Comparison of ENCODE assay signal across 17 cellular contexts in genomic region chr6:149403534-149403933, GRCh38. TPM values are rescaled to one million over a fixed set of nuclear protein-coding genes. Genes with fewer than 3 reads are reported as not detected.
DNase-seq lines count a peak whose midpoint lies in the region; ATAC-seq, FAIRE-seq and TF ChIP-seq lines count a peak whose summit lies in the region.
"Had no signal": no experiment of that assay in that cellular context is flagged by ENCODE, and none has a peak within 500 bp of the region (broad histone marks: within the 10 kb centered on the region; RNA-seq: fewer than 3 reads in every experiment).

No MANE protein-coding gene starts in this region.

- H3K9me3 Mint-ChIP-seq in MCF 10A (ENCODE audit: unreplicated experiment): peaks cover 5% of the 10 kb centered on the region
- no peaks in the 10 kb centered on the region for H3K9me3 Mint-ChIP-seq in stimulated activated naive B cell treated with anti-CD40 and anti-IgM and Interleukin-4, amounts not matched to agents 10 μg/mL and 1 μg/mL and 100 μg/mL, for 72 hours
- H3K9me3 Mint-ChIP-seq in endothelial cell (ENCODE audit: unreplicated experiment): no peaks in the 10 kb centered on the region
- H3K9me3 Mint-ChIP-seq: CD8-positive, alpha-beta memory T cell; GM23338 had no signal

- POLR2A ChIA-PET in MCF 10A (lab: Yijun Ruan, JAX): no interaction called here

- H3K4me1 Mint-ChIP-seq in MCF 10A (ENCODE audit: insufficient read depth, unreplicated experiment): peaks cover 17% of the 10 kb centered on the region
- H3K4me1 Mint-ChIP-seq in stimulated activated naive B cell treated with anti-CD40 and anti-IgM and Interleukin-4, amounts not matched to agents 10 μg/mL and 1 μg/mL and 100 μg/mL, for 72 hours: peaks cover 3 to 4% of the 10 kb centered on the region in 2 donors
- H3K4me1 Mint-ChIP-seq in endothelial cell (ENCODE audit: unreplicated experiment): no peaks in the 10 kb centered on the region

- TF ChIP-seq CTCF in MCF 10A (IDR thresholded peaks at IDR 0.05; ENCODE audit: unreplicated experiment): no peak
- TF ChIP-seq CTCF in breast epithelium (IDR thresholded peaks at IDR 0.05): no peak
- TF ChIP-seq CTCF in bronchial epithelial cell (IDR thresholded peaks at IDR 0.05; ENCODE audit: insufficient read depth, low read length, severe bottlenecking): no peak
- TF ChIP-seq CTCF in endothelial cell (IDR thresholded peaks at IDR 0.05; ENCODE audit: unreplicated experiment): no peak

- no TSS peak for BruUV-seq in MCF 10A (replicated peaks; lab: Mats Ljungman, UMichigan)

- no peak for FAIRE-seq in bronchial epithelial cell (lab: Jason Lieb, UNC)
- FAIRE-seq: HTR-8/SVneo had no signal

- ATAC-seq in stimulated activated naive B cell treated with anti-CD40 and anti-IgM and Interleukin-4, amounts not matched to agents 10 μg/mL and 1 μg/mL and 100 μg/mL, for 72 hours (replicated peaks): no peak
- ATAC-seq: GM23338 had no signal

- no peaks in the 10 kb centered on the region for H3K9me3 ChIP-seq in breast epithelium

- DNase-seq in NCI-H2171 treated with DMSO at 0.1 percent for 48 hours (lab: John Stamatoyannopoulos, UW) (peak; percentile 21), NCI-H2171 (lab: John Stamatoyannopoulos, UW) (no peak), MCF 10A (ENCODE audit: unreplicated experiment) (peak; percentile 35), breast epithelium (ENCODE audit: low spot score in 2 of 2) (no peak), bronchial epithelial cell (ENCODE audit: low read depth) (peak; percentile 82), NCI-H82 (lab: John Stamatoyannopoulos, UW) (no peak), endothelial cell (ENCODE audit: low spot score) (no peak)
- DNase-seq in stimulated activated naive B cell treated with anti-CD40 and anti-IgM and Interleukin-4, amounts not matched to agents 10 μg/mL and 1 μg/mL and 100 μg/mL, for 72 hours: no peak
- DNase-seq: CD8-positive, alpha-beta memory T cell; GF-D8; NCI-H1694; NCI-H446 treated with DMSO at 0.1 percent for 48 hours; NCI-H748 treated with DMSO at 0.1 percent for 48 hours; PC-9 had no signal

- H3K4me3 Mint-ChIP-seq in MCF 10A (ENCODE audit: unreplicated experiment): no peak overlapping the region
- no peak overlapping the region for H3K4me3 Mint-ChIP-seq in stimulated activated naive B cell treated with anti-CD40 and anti-IgM and Interleukin-4, amounts not matched to agents 10 μg/mL and 1 μg/mL and 100 μg/mL, for 72 hours
- no peak overlapping the region for H3K4me3 Mint-ChIP-seq in endothelial cell (ENCODE audit: unreplicated experiment)
- H3K4me3 Mint-ChIP-seq: CD8-positive, alpha-beta memory T cell; GM23338 had no signal

- CTCF ChIA-PET in MCF 10A (lab: Yijun Ruan, JAX): no interaction called here

- H3K36me3 Mint-ChIP-seq in MCF 10A (ENCODE audit: insufficient read depth, unreplicated experiment) (peaks cover 68% of the 10 kb centered on the region), endothelial cell (ENCODE audit: low read depth, unreplicated experiment) (peaks cover 49% of the 10 kb centered on the region)
- H3K36me3 Mint-ChIP-seq in stimulated activated naive B cell treated with anti-CD40 and anti-IgM and Interleukin-4, amounts not matched to agents 10 μg/mL and 1 μg/mL and 100 μg/mL, for 72 hours: peaks cover 32 to 53% of the 10 kb centered on the region in 2 donors

- TF ChIP-seq POLR2A in breast epithelium (IDR thresholded peaks at IDR 0.05): no peak

- intact Hi-C loops in MCF 10A (cut with micrococcal nuclease) (no loop called here), breast epithelium (cut with DNase I; ENCODE audit: low total_unique reads) (no loop called here)

- no peaks in the 10 kb centered on the region for H3K27me3 ChIP-seq in breast epithelium
- no peaks in the 10 kb centered on the region for H3K27me3 ChIP-seq in bronchial epithelial cell (ENCODE audit: control insufficient read depth, insufficient read depth, low read length)

- H3K27ac ChIP-seq in breast epithelium: no peak overlapping the region
- H3K27ac ChIP-seq: 22Rv1, PC-9 had no signal

- H3K27me3 Mint-ChIP-seq in MCF 10A (ENCODE audit: insufficient read depth, unreplicated experiment): no peaks in the 10 kb centered on the region
- H3K27me3 Mint-ChIP-seq in stimulated activated naive B cell treated with anti-CD40 and anti-IgM and Interleukin-4, amounts not matched to agents 10 μg/mL and 1 μg/mL and 100 μg/mL, for 72 hours: no peaks in the 10 kb centered on the region
- H3K27me3 Mint-ChIP-seq in endothelial cell (ENCODE audit: unreplicated experiment): no peaks in the 10 kb centered on the region
- H3K27me3 Mint-ChIP-seq: CD8-positive, alpha-beta memory T cell had no signal

- no peaks in the 10 kb centered on the region for H3K36me3 ChIP-seq in breast epithelium
- H3K36me3 ChIP-seq in bronchial epithelial cell (ENCODE audit: control insufficient read depth, insufficient read depth, low read length): peaks cover 5% of the 10 kb centered on the region

- H3K27ac Mint-ChIP-seq in MCF 10A (ENCODE audit: low read depth, unreplicated experiment) (no peak overlapping the region), endothelial cell (ENCODE audit: unreplicated experiment) (no peak overlapping the region)
- H3K27ac Mint-ChIP-seq in stimulated activated naive B cell treated with anti-CD40 and anti-IgM and Interleukin-4, amounts not matched to agents 10 μg/mL and 1 μg/mL and 100 μg/mL, for 72 hours: peak overlapping the region; percentile 60
- H3K27ac Mint-ChIP-seq: GM23338 had no signal

- no peaks in the 10 kb centered on the region for H3K4me1 ChIP-seq in breast epithelium

- H3K4me3 ChIP-seq in breast epithelium: no peak overlapping the region
- no peak overlapping the region for H3K4me3 ChIP-seq in bronchial epithelial cell (ENCODE audit: low read depth, low read length)
- H3K4me3 ChIP-seq: GM23338, PC-9 had no signal

RNA-seq across cellular contexts. Expression of gene SUMO4, which starts 3.5 kb away (rescaled TPM):
- total RNA-seq in MCF 10A (2022) (1.6 and 2.1 TPM in 2 replicates), breast epithelium (1 to 10 TPM; 3.0 to 7.8 (median 5.6) TPM), bronchial epithelial cell (0.79 and 1.2 TPM in 2 replicates), endothelial cell (ENCODE audit: unreplicated experiment) (4.8 TPM)

Comparison
In these comparisons a context has a peak if more than half of its experiments do, and no peak if none do; other contexts are left out.
1. DNase-seq: peak in NCI-H2171 treated with DMSO at 0.1 percent for 48 hours (single experiment), MCF 10A (single experiment) and bronchial epithelial cell (single experiment); none in NCI-H2171 (single experiment), breast epithelium (0 of 2), stimulated activated naive B cell treated with anti-CD40 and anti-IgM and Interleukin-4, amounts not matched to agents 10 μg/mL and 1 μg/mL and 100 μg/mL, for 72 hours (single experiment), NCI-H82 (single experiment) and endothelial cell (single experiment).